In genomic region chr19:45746866-45747265, GRCh38 we compare ENCODE assay signal across 28 cellular contexts. TPM values are rescaled to one million over a fixed set of nuclear protein-coding genes. Genes with fewer than 3 reads are reported as not detected.
"Had no signal": no experiment of that assay in that cellular context is flagged by ENCODE, and none has a peak within 500 bp of the region (broad histone marks: within the 10 kb centered on the region; RNA-seq: fewer than 3 reads in every experiment).

No MANE protein-coding gene starts in this region.

- H2AFZ ChIP-seq: hepatocyte, parathyroid adenoma had no signal

- H3K4me1 ChIP-seq: left lung, lower lobe of right lung, parathyroid adenoma, psoas muscle, right lobe of liver, suprapubic skin, tibial artery, upper lobe of right lung had no signal

- H3K4me3 ChIP-seq: hepatocyte, left lung, lower lobe of right lung, psoas muscle, right lobe of liver, skin epidermis, suprapubic skin, thoracic aorta, tibial artery, upper lobe of right lung had no signal

- H3K79me2 ChIP-seq: hepatocyte, parathyroid adenoma had no signal

- H3K27me3 ChIP-seq: hepatocyte, right lobe of liver, suprapubic skin, upper lobe of right lung had no signal

- H3K9ac ChIP-seq: parathyroid adenoma had no signal

- DNase-seq: kidney glomerular epithelial cell; left cardiac atrium; left lung; lower lobe of right lung; mammary epithelial cell; mesenchymal stem cell; naive thymus-derived CD8-positive, alpha-beta T cell; nucleus accumbens; psoas muscle; right lobe of liver; stimulated activated CD4-positive, alpha-beta T cell treated with anti-CD3 and anti-CD28 coated beads, Interleukin-12 subunit alpha, Interleukin-12 subunit beta, amount 100 ng/mL, for 4 hours; stimulated activated CD4-positive, alpha-beta T cell treated with anti-CD3 and anti-CD28 coated beads, Interleukin-15, amount 100 ng/mL, for 24 hours; stimulated activated CD4-positive, alpha-beta T cell treated with anti-CD3 and anti-CD28 coated beads, Interleukin-2, amount 100 ng/mL, for 24 hours; stimulated activated CD4-positive, alpha-beta T cell treated with anti-CD3 and anti-CD28 coated beads, Interleukin-4, amount 100 ng/mL, for 1 hour; stimulated activated naive CD4-positive, alpha-beta T cell; tibial artery; upper lobe of right lung had no signal

- H3K36me3 ChIP-seq: left lung, lower lobe of right lung, right lobe of liver, suprapubic skin, thoracic aorta, tibial artery, upper lobe of right lung had no signal

- H3K9me3 ChIP-seq: left lung, lower lobe of right lung, psoas muscle, right lobe of liver, suprapubic skin, thoracic aorta, tibial artery, upper lobe of right lung had no signal

- H3K27ac ChIP-seq: hepatocyte, left lung, lower lobe of right lung, parathyroid adenoma, psoas muscle, right lobe of liver, skin epidermis, suprapubic skin, thoracic aorta, tibial artery, upper lobe of right lung had no signal

- H3K4me2 ChIP-seq: hepatocyte had no signal

RNA-seq across cellular contexts. Expression of gene MEIOSIN, which starts 13.6 kb away (rescaled TPM):
- total RNA-seq: hepatocyte; left lung; liver; lower lobe of right lung; mammary epithelial cell; mucosa of gallbladder; naive thymus-derived CD8-positive, alpha-beta T cell; neural crest cell; osteocyte; posterior vena cava; psoas muscle; subcutaneous adipose tissue; suprapubic skin; thoracic aorta; upper lobe of right lung had no signal
